In genomic region chr11:6629573-6629891, GRCh38 we compare ENCODE assay signal across 21 cellular contexts. TPM values are rescaled to one million over a fixed set of nuclear protein-coding genes. Genes with fewer than 3 reads are reported as not detected.
A peak's percentile ranks its signal among the peaks of the same experiment; 100 is the strongest.
DNase-seq lines count a peak whose midpoint lies in the region; ATAC-seq and TF ChIP-seq lines count a peak whose summit lies in the region.
"Had no signal": no experiment of that assay in that cellular context is flagged by ENCODE, and none has a peak within 500 bp of the region (broad histone marks: within the 10 kb centered on the region; RNA-seq: fewer than 3 reads in every experiment).

No MANE protein-coding gene starts in this region.

- H3K27ac Mint-ChIP-seq in GM23338 (no peak overlapping the region), nephron progenitor cell (no peak overlapping the region)

- H3K4me3 ChIP-seq in GM23338, result peak overlapping the region; percentile 69
- H3K4me3 ChIP-seq in HUES64 (ENCODE audit: low read length), result peak overlapping the region; percentile 51; the same call in 1 of the 2 replicates
- peak overlapping the region; percentile 48 for H3K4me3 ChIP-seq in iPS-18a (ENCODE audit: low read length)
- H3K4me3 ChIP-seq in testis, result peak overlapping the region; percentile 36 to 58
- H3K4me3 ChIP-seq: BLaER1, SJCRH30 had no signal

- H3K79me2 ChIP-seq in GM23338 (replicated peaks; ENCODE audit: insufficient read depth), result no peaks in the 10 kb centered on the region

- H3K4me1 ChIP-seq in GM23338 (ENCODE audit: insufficient read depth) (no peaks in the 10 kb centered on the region; the same call in 1 of the 2 replicates), HUES64 (ENCODE audit: insufficient read depth, low read length) (no peaks in the 10 kb centered on the region; the same call in 1 of the 2 replicates), iPS-18a (ENCODE audit: control insufficient read depth, low read depth, low read length) (no peaks in the 10 kb centered on the region), testis (no peaks in the 10 kb centered on the region)
- H3K4me1 ChIP-seq: BLaER1, SJCRH30 had no signal

- WGBS in HUES64, result 95% methylated on average over 24 of the region's 24 CpGs
- 87% methylated on average over 24 of the region's 24 CpGs; no CpG with 5 or more reads in 1 of the 2 donors for WGBS in testis, 2 donors

- no peaks in the 10 kb centered on the region for H4K20me1 ChIP-seq in GM23338 (replicated peaks; ENCODE audit: insufficient read depth)
- H4K20me1 ChIP-seq: BLaER1 had no signal

- H3F3A ChIP-seq in GM23338 (replicated peaks; ENCODE audit: low read depth), result no peaks in the 10 kb centered on the region; the same call in 1 of the 2 replicates

- no peak for TF ChIP-seq POLR2A in testis (IDR thresholded peaks at IDR 0.05)

- H3K4me2 ChIP-seq in GM23338, result peak overlapping the region; percentile 88
- H3K4me2 ChIP-seq: BLaER1, KMS-11 had no signal

- H3K4me3 Mint-ChIP-seq in GM23338 (peak overlapping the region; percentile 69), nephron progenitor cell (no peak overlapping the region)
- H3K4me3 Mint-ChIP-seq: CD4-positive, alpha-beta memory T cell had no signal

- H3K9me3 Mint-ChIP-seq in GM23338 (no peaks in the 10 kb centered on the region; the same call in 2 of the 3 replicates), nephron progenitor cell (no peaks in the 10 kb centered on the region)
- H3K9me3 Mint-ChIP-seq: CD4-positive, alpha-beta memory T cell had no signal

- H3K27me3 Mint-ChIP-seq in GM23338 (ENCODE audit: insufficient read depth, low read depth, poor library complexity) (peaks cover 38% of the 10 kb centered on the region), nephron progenitor cell (ENCODE audit: low read depth, poor library complexity) (peaks cover 35% of the 10 kb centered on the region)
- H3K27me3 Mint-ChIP-seq: CD4-positive, alpha-beta memory T cell had no signal

- peak overlapping the region; percentile 94 for H2AFZ ChIP-seq in GM23338

- H3K36me3 ChIP-seq in GM23338 (ENCODE audit: insufficient read depth) (no peaks in the 10 kb centered on the region), HUES64 (ENCODE audit: insufficient read depth, low read length) (peaks cover 24% of the 10 kb centered on the region), iPS-18a (ENCODE audit: control insufficient read depth, low read depth, low read length) (peaks cover 22% of the 10 kb centered on the region), testis (ENCODE audit: low read depth, missing control alignments) (no peaks in the 10 kb centered on the region)
- H3K36me3 ChIP-seq: SJCRH30 had no signal

- H3K27me3 ChIP-seq in GM23338 (ENCODE audit: insufficient read depth), result peaks cover 40% of the 10 kb centered on the region
- H3K27me3 ChIP-seq in HUES64 (ENCODE audit: insufficient read depth, low read length), result peaks cover 40% of the 10 kb centered on the region
- H3K27me3 ChIP-seq in iPS-18a (ENCODE audit: control insufficient read depth, insufficient read depth, low read length), result peaks cover 34% of the 10 kb centered on the region
- no peaks in the 10 kb centered on the region for H3K27me3 ChIP-seq in testis
- H3K27me3 ChIP-seq: BLaER1, SJCRH30 had no signal

- DNase-seq in GM23338 (ENCODE audit: low spot score) (peak; percentile 56), testis (no peak), AG08396 (ENCODE audit: low spot score) (no peak), nephron progenitor cell (no peak)
- no peak for DNase-seq in stimulated activated CD4-positive, alpha-beta T cell treated with anti-CD3 and anti-CD28 coated beads, Interleukin-12 subunit alpha, Interleukin-12 subunit beta, amount 100 ng/mL, for 4 hours
- DNase-seq: CD4-positive, alpha-beta memory T cell; DMS153; GDM1; IMR-90; NCI-H1105; NCI-H146; NCI-H226; NCI-H774; NK-92 treated with Interleukin-12 subunit alpha and Interleukin-12 subunit beta, amount 100 ng/mL, for 24 hours; SJCRH30 had no signal

- no peak for ATAC-seq in GM23338

- H3K9ac ChIP-seq in HUES64 (ENCODE audit: low read depth, low read length) (no peak overlapping the region), iPS-18a (ENCODE audit: low read length) (no peak overlapping the region)
- H3K9ac ChIP-seq: BLaER1, KMS-11 had no signal

- H3K36me3 Mint-ChIP-seq in GM23338 (ENCODE audit: low read depth) (peaks cover 11% of the 10 kb centered on the region), nephron progenitor cell (ENCODE audit: low read depth) (peaks cover 74% of the 10 kb centered on the region)

- H3K9me3 ChIP-seq in HUES64 (ENCODE audit: insufficient read depth, low read depth, low read length) (no peaks in the 10 kb centered on the region), iPS-18a (ENCODE audit: control insufficient read depth, low read depth, low read length) (no peaks in the 10 kb centered on the region), testis (no peaks in the 10 kb centered on the region)
- H3K9me3 ChIP-seq: BLaER1, SJCRH30 had no signal

- H3K27ac ChIP-seq in GM23338 (ENCODE audit: low read depth) (no peak overlapping the region), HUES64 (ENCODE audit: low read depth, low read length) (no peak overlapping the region), iPS-18a (ENCODE audit: low read length) (no peak overlapping the region), testis (no peak overlapping the region)
- H3K27ac ChIP-seq: BLaER1, HL-60, KMS-11, RWPE1, SJCRH30 had no signal

- intact Hi-C loops in testis (cut with DNase I; ENCODE audit: low total_unique reads), result no loop called here

- TF ChIP-seq CTCF in GM23338 (conservative IDR thresholded peaks at IDR 0.05; ENCODE audit: low read depth in 2 of 2), result peak; percentile 27 to 69; a peak in 3 of 4 replicates
- no peak for TF ChIP-seq CTCF in testis (IDR thresholded peaks at IDR 0.05)
- TF ChIP-seq CTCF in nephron progenitor cell (IDR thresholded peaks at IDR 0.05), result no peak

- H3K4me1 Mint-ChIP-seq in GM23338 (peaks cover 9% of the 10 kb centered on the region), nephron progenitor cell (peaks cover 5% of the 10 kb centered on the region)

- no peaks in the 10 kb centered on the region for H3K9me2 ChIP-seq in GM23338 (ENCODE audit: insufficient read depth)

TF ChIP-seq in GM23338, 12 proteins besides CTCF, POLR2A, EP300 and RAD21 (continues in another document):
- TF ChIP-seq JUNB (IDR thresholded peaks at IDR 0.05; ENCODE audit: unreplicated experiment) (no peak), ZNF331 (CRISPR knock-in tag; IDR thresholded peaks at IDR 0.05; ENCODE audit: low read depth) (no peak), POLR2AphosphoS5 (IDR thresholded peaks at IDR 0.05; ENCODE audit: low read depth) (no peak), ZNF114 (CRISPR knock-in tag; IDR thresholded peaks at IDR 0.05) (no peak), EZH2 (IDR thresholded peaks at IDR 0.05; ENCODE audit: low read depth, unreplicated experiment) (no peak), NANOG (IDR thresholded peaks at IDR 0.05; ENCODE audit: borderline replicate concordance) (no peak), CREB1 (CRISPR knock-in tag; IDR thresholded peaks at IDR 0.05; ENCODE audit: low read depth) (no peak), EZH2phosphoT487 (IDR thresholded peaks at IDR 0.05; ENCODE audit: unreplicated experiment) (no peak), STAT1 (IDR thresholded peaks at IDR 0.05; ENCODE audit: unreplicated experiment) (no peak)

RNA-seq across cellular contexts. Expression of gene TPP1, which starts 10.3 kb away (rescaled TPM):
- 49.7 and 73.5 TPM in 2 replicates for total RNA-seq in GM23338 (2014; rRNA removed; shearing (Covaris generic))
- polyA plus RNA-seq in GM23338 (2016; fragmentation: Nextera tagmentation; extraction: Ambion mirVana) (18.7 and 21.7 TPM in 2 replicates), testis (ENCODE audit: insufficient read depth, low read depth, low replicate concordance) (60.9 TPM)
- polyA plus RNA-seq in HUES64 (2013, experiment 1 of 2), result 23.6 TPM
- polyA plus RNA-seq in HUES64 (2013, experiment 2 of 2), result 32.1 TPM
- total RNA-seq in testis, result 100 to 1,000 TPM; 134 to 151 TPM

RNA-seq across cellular contexts. Expression of gene TAF10, which starts 17.5 kb away (rescaled TPM):
- 102 and 108 TPM in 2 replicates for total RNA-seq in GM23338 (2014; rRNA removed; shearing (Covaris generic))
- polyA plus RNA-seq in GM23338 (2016; fragmentation: Nextera tagmentation; extraction: Ambion mirVana) (253 and 277 TPM in 2 replicates), testis (ENCODE audit: insufficient read depth, low read depth, low replicate concordance) (389 TPM)
- polyA plus RNA-seq in HUES64 (2013, experiment 1 of 2), result 201 TPM
- polyA plus RNA-seq in HUES64 (2013, experiment 2 of 2), result 239 TPM
- 100 to 1,000 TPM; 123 to 210 TPM for total RNA-seq in testis

RNA-seq across cellular contexts. Expression of gene ILK, which starts 26.0 kb away (rescaled TPM):
- total RNA-seq in GM23338 (2014; rRNA removed; shearing (Covaris generic)), result 75.1 and 91.0 TPM in 2 replicates
- polyA plus RNA-seq in GM23338 (2016; fragmentation: Nextera tagmentation; extraction: Ambion mirVana) (62.6 and 64.5 TPM in 2 replicates), testis (ENCODE audit: insufficient read depth, low read depth, low replicate concordance) (122 TPM)
- 79.5 TPM for polyA plus RNA-seq in HUES64 (2013, experiment 1 of 2)
- 86.9 TPM for polyA plus RNA-seq in HUES64 (2013, experiment 2 of 2)
- total RNA-seq in testis, result 100 to 1,000 TPM in 1 of 2 donors, 10 to 100 TPM in 1; 79.1 to 109 TPM

RNA-seq across cellular contexts. Expression of gene DCHS1, which starts 26.1 kb away (rescaled TPM):
- 16.5 and 20.7 TPM in 2 replicates for total RNA-seq in GM23338 (2014; rRNA removed; shearing (Covaris generic))
- 1.9 and 2.3 TPM in 2 replicates for polyA plus RNA-seq in GM23338 (2016; fragmentation: Nextera tagmentation; extraction: Ambion mirVana)
- polyA plus RNA-seq in HUES64 (2013, experiment 1 of 2), result 11.9 TPM
- 14.3 TPM for polyA plus RNA-seq in HUES64 (2013, experiment 2 of 2)
- total RNA-seq in testis, result 1 to 10 TPM; 7.1 to 8.8 TPM
- 14.2 TPM for polyA plus RNA-seq in testis (ENCODE audit: insufficient read depth, low read depth, low replicate concordance)

RNA-seq across cellular contexts. Expression of gene RRP8, which starts 26.1 kb away (rescaled TPM):
- total RNA-seq in GM23338 (2014; rRNA removed; shearing (Covaris generic)), result 7.4 and 9.8 TPM in 2 replicates
- polyA plus RNA-seq in GM23338 (2016; fragmentation: Nextera tagmentation; extraction: Ambion mirVana) (13.5 and 13.7 TPM in 2 replicates), testis (ENCODE audit: insufficient read depth, low read depth, low replicate concordance) (29.6 TPM)
- 9.0 TPM for polyA plus RNA-seq in HUES64 (2013, experiment 1 of 2)
- polyA plus RNA-seq in HUES64 (2013, experiment 2 of 2), result 9.4 TPM
- total RNA-seq in testis, result 10 to 100 TPM; 17.5 to 18.5 TPM

Comparison
In these comparisons a context has a peak if more than half of its experiments do, and no peak if none do; other contexts are left out.
1. CTCF ChIP-seq: peak in GM23338 (2 of 2); none in testis (0 of 3) and nephron progenitor cell (single experiment).
2. Peak in every context shown above with its lines, with median percentiles within 50 percentile points of each other: H3K4me3 ChIP-seq.